In the genomic region with DNA sequence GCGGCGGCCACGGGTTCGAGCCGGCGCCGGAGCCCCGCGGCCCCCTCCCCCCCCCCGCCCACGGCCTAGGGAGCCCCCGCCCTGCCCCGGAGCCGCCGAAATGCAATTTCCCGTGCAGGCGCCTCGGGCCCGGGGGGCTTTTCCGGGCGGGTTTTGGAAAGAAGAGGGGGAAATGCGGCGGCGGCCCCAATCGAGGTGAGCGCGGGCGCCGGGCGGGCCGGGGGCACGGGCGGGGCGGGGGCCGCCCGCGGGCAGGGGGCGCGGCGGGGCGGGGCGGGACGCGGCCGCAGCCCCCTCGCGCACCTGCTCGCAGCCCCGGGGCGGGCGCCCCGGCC, we compare ENCODE assay signal across 11 cellular contexts. TPM values are rescaled to one million over a fixed set of nuclear protein-coding genes. Genes with fewer than 3 reads are reported as not detected.
DNase-seq lines count a peak whose midpoint lies in the region; ATAC-seq and TF ChIP-seq lines count a peak whose summit lies in the region.
"Had no signal": no experiment of that assay in that cellular context is flagged by ENCODE, and none has a peak within 500 bp of the region (broad histone marks: within the 10 kb centered on the region; RNA-seq: fewer than 3 reads in every experiment).

No MANE protein-coding gene starts in this region.

- H3K79me1 ChIP-seq in mesendoderm (ENCODE audit: low read length), result no peaks in the 10 kb centered on the region

- peaks cover 0 to 24% of the 10 kb centered on the region in 2 donors for H3K4me1 ChIP-seq in right atrium auricular region
- H3K4me1 ChIP-seq in mammary epithelial cell (ENCODE audit: insufficient read depth, low read length), result peaks cover 13% of the 10 kb centered on the region
- H3K4me1 ChIP-seq in mesendoderm (ENCODE audit: control insufficient read depth, low read depth, low read length), result no peaks in the 10 kb centered on the region
- peaks cover 30% of the 10 kb centered on the region for H3K4me1 ChIP-seq in vagina

- peak overlapping the region; percentile 75 for H3K18ac ChIP-seq in mesendoderm (ENCODE audit: low read length)

- peak overlapping the region; percentile 89 for H3K4me2 ChIP-seq in mammary epithelial cell (ENCODE audit: insufficient read depth, low read depth, low read length)
- no peak overlapping the region for H3K4me2 ChIP-seq in mesendoderm (ENCODE audit: low read length)

- no peak overlapping the region for H2BK120ac ChIP-seq in mesendoderm (ENCODE audit: low read depth, low read length)

- peak overlapping the region; percentile 70 for H4K8ac ChIP-seq in mesendoderm (ENCODE audit: low read depth, low read length)

- no peak for ATAC-seq in Right ventricle myocardium superior (ENCODE audit: poor library complexity)
- ATAC-seq in HG03175 (IDR thresholded peaks at IDR 0.05; ENCODE audit: unreplicated experiment), result no peak
- ATAC-seq in GM18858 (IDR thresholded peaks at IDR 0.05; ENCODE audit: unreplicated experiment), result no peak

- H3K27ac ChIP-seq in right atrium auricular region (peak overlapping the region in 1 of 2 donors; percentile 55), mammary epithelial cell (ENCODE audit: insufficient read depth, low read depth, low read length) (no peak overlapping the region), mesendoderm (ENCODE audit: low read depth, low read length) (no peak overlapping the region), vagina (peak overlapping the region; percentile 68)

- no peaks in the 10 kb centered on the region for H3K27me3 ChIP-seq in right atrium auricular region
- peaks cover 2% of the 10 kb centered on the region for H3K27me3 ChIP-seq in mammary epithelial cell (ENCODE audit: insufficient read depth, low read length)
- no peaks in the 10 kb centered on the region for H3K27me3 ChIP-seq in mesendoderm (ENCODE audit: insufficient read depth, low read length, poor library complexity)
- H3K27me3 ChIP-seq in vagina, result no peaks in the 10 kb centered on the region

- WGBS in mammary epithelial cell (ENCODE audit: low coverage, missing lambda C conversion rate), result 0% methylated on average over 7 of the region's 52 CpGs
- no CpG with 5 or more reads among the region's 52 CpGs for WGBS in mesendoderm (ENCODE audit: extremely low coverage, insufficient coverage, low lambda C conversion rate)

- H3K9me3 ChIP-seq in right atrium auricular region (no peaks in the 10 kb centered on the region), mammary epithelial cell (replicated peaks; ENCODE audit: insufficient read depth, low read length) (no peaks in the 10 kb centered on the region), vagina (no peaks in the 10 kb centered on the region)

- no peak overlapping the region for H3K4ac ChIP-seq in mesendoderm (ENCODE audit: low read depth, low read length)

- no TSS peak for BruUV-seq in mammary epithelial cell (replicated peaks; lab: Mats Ljungman, UMichigan)

- no peak overlapping the region for H3K23ac ChIP-seq in mesendoderm (ENCODE audit: low read length)

- no peak overlapping the region for H2BK5ac ChIP-seq in mesendoderm (ENCODE audit: low read length)

- H3K4me3 ChIP-seq in right atrium auricular region (peak overlapping the region; percentile 63 to 82), mammary epithelial cell (replicated peaks in 1 of 3; ENCODE audit: insufficient read depth in 1 of 3, low read depth in 2 of 3, low read length in 3 of 3) (peak overlapping the region in 2 of 3 experiments; percentile 30 to 45), mesendoderm (ENCODE audit: low read length) (no peak overlapping the region), vagina (peak overlapping the region; percentile 59 to 92)

- H2AFZ ChIP-seq in mammary epithelial cell (ENCODE audit: low read depth, low read length), result no peak overlapping the region

- H3K36me3 ChIP-seq in right atrium auricular region, result no peaks in the 10 kb centered on the region
- H3K36me3 ChIP-seq in mammary epithelial cell (ENCODE audit: insufficient read depth, low read length), result no peaks in the 10 kb centered on the region
- no peaks in the 10 kb centered on the region for H3K36me3 ChIP-seq in mesendoderm (ENCODE audit: control insufficient read depth, insufficient read depth, low read length)
- H3K36me3 ChIP-seq in vagina, result no peaks in the 10 kb centered on the region

- H3K56ac ChIP-seq in mesendoderm (ENCODE audit: low read length), result no peak overlapping the region

- no peak overlapping the region for H2AK5ac ChIP-seq in mesendoderm (ENCODE audit: low read length)

- H2BK15ac ChIP-seq in mesendoderm (replicated peaks; ENCODE audit: low read depth), result no peak overlapping the region

- H3K9ac ChIP-seq in mammary epithelial cell (ENCODE audit: insufficient read depth, low read length) (no peak overlapping the region), mesendoderm (ENCODE audit: low read length) (no peak overlapping the region)

- in situ Hi-C loops in mammary epithelial cell (cut with MboI; ENCODE audit: low sequenced_read_pairs in 2 of 2), result loop anchor here (25.0 kb wide), 1 partner anchor 253 kb away; no protein-coding TSS in a partner anchor

- peaks cover 3% of the 10 kb centered on the region for H3K79me2 ChIP-seq in mammary epithelial cell (ENCODE audit: insufficient read depth, low read length)
- no peaks in the 10 kb centered on the region for H3K79me2 ChIP-seq in mesendoderm (ENCODE audit: control insufficient read depth, insufficient read depth, low read length)

- no peak overlapping the region for H4K5ac ChIP-seq in mesendoderm (ENCODE audit: low read length)

- DNase-seq in right atrium auricular region (ENCODE audit: low spot score), result no peak
- DNase-seq in Right ventricle myocardium superior, result no peak
- DNase-seq in mammary epithelial cell, result no peak
- DNase-seq in mesendoderm, result no peak
- no peak for DNase-seq in vagina (ENCODE audit: extremely low spot score in 2 of 2)
- no peak for DNase-seq in NCI-H1092 (lab: John Stamatoyannopoulos, UW)
- DNase-seq: activated CD8-positive, alpha-beta memory T cell treated with anti-CD3 and anti-CD28 coated beads for 24 hours had no signal

- dilution Hi-C loops in mammary epithelial cell (cut with HindIII; ENCODE audit: low sequenced_read_pairs), result no loop called here

- TF ChIP-seq CTCF in right atrium auricular region (IDR thresholded peaks at IDR 0.05) (no peak), mammary epithelial cell (conservative IDR thresholded peaks at IDR 0.05 in 1 of 2, IDR thresholded peaks at IDR 0.05 in 1 of 2; ENCODE audit: extremely low read depth in 1 of 2, insufficient read depth in 1 of 2, low read depth in 1 of 2, low read length in 2 of 2) (no peak), vagina (IDR thresholded peaks at IDR 0.05) (no peak)

- CTCF ChIA-PET in mammary epithelial cell (lab: Charles Lee; ENCODE audit: low non-redundant PET), result no interaction called here

- no peak for TF ChIP-seq POLR2A in vagina (IDR thresholded peaks at IDR 0.05)

- no peaks in the 10 kb centered on the region for H4K20me1 ChIP-seq in mammary epithelial cell (ENCODE audit: insufficient read depth, low read length)

- intact Hi-C loops in Right ventricle myocardium superior (cut with DNase I) (loop anchor here (10.0 kb wide), 1 partner anchor 270 kb away; no protein-coding TSS in a partner anchor), mammary epithelial cell (cut with micrococcal nuclease) (no loop called here), vagina (cut with DNase I) (no loop called here)

RNA-seq across cellular contexts. Expression of a gene that starts 11.7 kb away (rescaled TPM):
- not detected for total RNA-seq in right atrium auricular region
- 1.8 TPM for total RNA-seq in Right ventricle myocardium superior
- total RNA-seq in mammary epithelial cell, result under 1 TPM in 1 of 2 donors, not detected in 1; 0.73 TPM
- not detected for polyA plus RNA-seq in mammary epithelial cell
- polyA minus RNA-seq in mammary epithelial cell, result not detected
- 1.2 TPM for polyA plus RNA-seq in mesendoderm (2013, experiment 1 of 2)
- polyA plus RNA-seq in mesendoderm (2013, experiment 2 of 2), result 0.85 TPM
- not detected for total RNA-seq in vagina
- total RNA-seq: CD4-positive, CD25-positive, alpha-beta regulatory T cell; LHCN-M2 had no signal
- polyA plus RNA-seq: CD4-positive, CD25-positive, alpha-beta regulatory T cell had no signal

RNA-seq across cellular contexts. Expression of a gene that starts 40.7 kb away (rescaled TPM):
- under 1 TPM; 0.28 to 0.70 TPM for total RNA-seq in right atrium auricular region
- total RNA-seq in Right ventricle myocardium superior, result 0.81 TPM
- 1 to 10 TPM; 1.0 to 3.8 TPM for total RNA-seq in mammary epithelial cell
- 2.2 TPM for polyA plus RNA-seq in mammary epithelial cell
- polyA minus RNA-seq in mammary epithelial cell, result 1.0 TPM
- 2.2 TPM for polyA plus RNA-seq in mesendoderm (2013, experiment 1 of 2)
- polyA plus RNA-seq in mesendoderm (2013, experiment 2 of 2), result 1.8 TPM
- total RNA-seq in vagina, result 12.0 TPM

RNA-seq across cellular contexts. Expression of a gene that starts 40.8 kb away (rescaled TPM):
- total RNA-seq in right atrium auricular region, result 10 to 100 TPM; 16.1 to 22.6 TPM
- total RNA-seq in Right ventricle myocardium superior, result 20.0 TPM
- 10 to 100 TPM; 31.7 to 58.8 TPM for total RNA-seq in mammary epithelial cell
- 21.0 TPM for polyA plus RNA-seq in mammary epithelial cell
- polyA minus RNA-seq in mammary epithelial cell, result 16.1 TPM
- 12.2 TPM for polyA plus RNA-seq in mesendoderm (2013, experiment 1 of 2)
- polyA plus RNA-seq in mesendoderm (2013, experiment 2 of 2), result 12.1 TPM
- total RNA-seq in vagina, result 44.4 TPM
